ENCODE assay signal across 33 cellular contexts in the genomic region with DNA sequence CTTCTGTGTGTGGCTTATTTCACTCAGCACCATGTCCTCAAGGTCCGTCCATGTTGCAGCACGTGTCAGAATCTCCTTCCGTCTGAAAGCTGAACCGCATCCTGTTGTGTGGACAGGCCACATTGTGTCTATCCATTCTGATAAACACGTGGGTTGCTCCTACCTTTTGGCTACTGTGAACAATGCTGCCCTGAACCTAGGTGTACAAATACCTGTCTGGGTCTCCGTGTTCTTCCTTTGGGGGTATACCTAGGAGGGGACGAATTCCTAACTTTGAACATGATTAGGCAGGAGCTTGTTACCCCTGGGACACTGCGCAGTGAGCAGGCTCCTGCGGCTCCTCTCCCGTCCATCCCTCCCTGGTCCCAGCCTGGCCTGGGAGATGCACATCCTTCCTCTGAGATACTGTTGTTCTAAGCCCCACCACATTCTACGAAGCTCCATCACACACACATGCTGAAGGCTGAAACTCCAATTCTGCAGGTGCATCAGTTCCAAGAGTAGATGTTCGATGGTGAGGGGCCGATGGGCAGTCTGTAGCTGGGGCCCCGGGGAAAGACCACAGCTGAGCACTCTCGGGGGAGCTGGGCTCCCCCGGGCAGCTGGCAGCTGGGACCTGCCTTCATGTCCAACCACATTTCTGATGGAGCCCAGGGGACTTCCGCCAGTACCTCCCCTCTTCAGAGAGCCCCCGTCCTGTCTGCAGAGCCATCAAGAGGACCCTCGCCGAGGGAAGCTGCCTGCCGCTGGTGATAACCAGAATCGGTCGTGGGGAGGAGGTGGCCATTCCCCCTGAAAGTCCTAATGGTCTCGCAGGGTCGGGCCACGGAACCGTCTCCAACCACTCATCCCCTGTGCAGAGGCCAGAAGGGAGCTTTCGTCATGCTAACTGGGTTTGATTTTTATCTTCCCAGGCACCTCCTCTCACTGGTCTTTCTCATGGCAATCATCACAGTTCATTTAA.
DNase-seq lines count a peak whose midpoint lies in the region; ATAC-seq, FAIRE-seq and TF ChIP-seq lines count a peak whose summit lies in the region.
"Had no signal": no experiment of that assay in that cellular context is flagged by ENCODE, and none has a peak within 500 bp of the region (broad histone marks: within the 10 kb centered on the region; RNA-seq: fewer than 3 reads in every experiment).

No MANE protein-coding gene starts in this region.

- H4K20me1 ChIP-seq in HepG2 (ENCODE audit: insufficient read depth, low read length), result no peaks in the 10 kb centered on the region
- no peaks in the 10 kb centered on the region for H4K20me1 ChIP-seq in neural progenitor cell (ENCODE audit: low read depth)

- H3K36me3 ChIP-seq in HepG2 (replicated peaks in 1 of 2; ENCODE audit: control insufficient read depth in 1 of 2, insufficient read depth in 2 of 2, low read length in 2 of 2) (no peaks in the 10 kb centered on the region), right lobe of liver (no peaks in the 10 kb centered on the region), neural progenitor cell (no peaks in the 10 kb centered on the region), left ventricle myocardium inferior (no peaks in the 10 kb centered on the region)
- H3K36me3 ChIP-seq: breast epithelium had no signal

- 36% methylated on average over 6 of the region's 28 CpGs for WGBS in HepG2 (ENCODE audit: low lambda C conversion rate)
- 81% methylated on average over 12 of the region's 28 CpGs for WGBS in right lobe of liver (ENCODE audit: insufficient coverage, low coverage, low lambda C conversion rate, missing lambda C conversion rate)

- H3K9ac ChIP-seq in HepG2 (ENCODE audit: insufficient read depth, low read depth, low read length) (no peak overlapping the region), neural progenitor cell (no peak overlapping the region)

- CTCF ChIA-PET in HepG2 (lab: Yijun Ruan, JAX; ENCODE audit: low intra/inter-chr PET ratio, low total read pairs), result no interaction called here

- peaks cover 77% of the 10 kb centered on the region for H3K4me1 Mint-ChIP-seq in neural progenitor cell
- no peaks in the 10 kb centered on the region for H3K4me1 Mint-ChIP-seq in T-helper 2 cell treated with Interferon-gamma antibody and Interleukin-4, amounts not matched to agents 5 μg/mL and 100 μg/mL, for 36 hours (ENCODE audit: low read depth)
- H3K4me1 Mint-ChIP-seq: memory B cell had no signal

- H3K4me3 ChIP-seq in HepG2 (replicated peaks in 1 of 3; ENCODE audit: insufficient read depth in 1 of 3, low read depth in 2 of 3, low read length in 3 of 3) (no peak overlapping the region), right lobe of liver (no peak overlapping the region), neural progenitor cell (no peak overlapping the region), left ventricle myocardium inferior (no peak overlapping the region)
- H3K4me3 ChIP-seq: A549, breast epithelium, skin epidermis had no signal

- peaks cover under 1% of the 10 kb centered on the region for H3K9me3 Mint-ChIP-seq in neural progenitor cell
- no peaks in the 10 kb centered on the region for H3K9me3 Mint-ChIP-seq in T-helper 2 cell treated with Interferon-gamma antibody and Interleukin-4, amounts not matched to agents 5 μg/mL and 100 μg/mL, for 36 hours
- H3K9me3 Mint-ChIP-seq: activated CD8-positive, alpha-beta T cell treated with anti-CD3 and anti-CD28 coated beads for 36 hours; CD4-positive, alpha-beta memory T cell; immature natural killer cell; memory B cell; stimulated activated naive B cell treated with anti-CD40 and anti-IgM and Interleukin-4, amounts not matched to agents 10 μg/mL and 1 μg/mL and 100 μg/mL, for 72 hours had no signal

- H2AFZ ChIP-seq in HepG2 (ENCODE audit: low read length), result no peak overlapping the region
- no peak overlapping the region for H2AFZ ChIP-seq in neural progenitor cell (replicated peaks)

- H3K79me2 ChIP-seq in HepG2 (ENCODE audit: insufficient read depth, low read length) (no peaks in the 10 kb centered on the region), neural progenitor cell (ENCODE audit: low read depth) (no peaks in the 10 kb centered on the region)

- no peak overlapping the region for H3K4me2 ChIP-seq in HepG2 (ENCODE audit: low read depth, low read length)
- no peak overlapping the region for H3K4me2 ChIP-seq in neural progenitor cell
- H3K4me2 ChIP-seq: A549 had no signal

- DNase-seq in HepG2 (ENCODE audit: low spot score) (no peak), right lobe of liver (no peak), ecto neural progenitor cell (ENCODE audit: low spot score) (peak; percentile 45), neural progenitor cell (ENCODE audit: low spot score) (no peak), NK-92 (lab: John Stamatoyannopoulos, UW; ENCODE audit: unreplicated experiment) (no peak), left ventricle myocardium inferior (no peak)
- DNase-seq in T-helper 2 cell treated with Interferon-gamma antibody and Interleukin-4, amounts not matched to agents 5 μg/mL and 100 μg/mL, for 36 hours (ENCODE audit: low spot score), result no peak
- DNase-seq: activated CD4-positive, alpha-beta T cell treated with anti-CD3 and anti-CD28 coated beads for 36 hours; activated CD8-positive, alpha-beta T cell treated with anti-CD3 and anti-CD28 coated beads for 36 hours; CD4-positive, alpha-beta memory T cell; effector CD8-positive, alpha-beta T cell; GOT3; immature natural killer cell; KBM-7; NCI-H1105; NCI-H187; NCI-H2171; NCI-H510A treated with DMSO at 0.1 percent for 48 hours; NK-92 treated with Interleukin-12 subunit alpha and Interleukin-12 subunit beta, amount 100 ng/mL, for 24 hours; nucleus accumbens; PC-3; stimulated activated naive B cell treated with anti-CD40 and anti-IgM and Interleukin-4, amounts not matched to agents 10 μg/mL and 1 μg/mL and 100 μg/mL, for 72 hours; substantia nigra; trophoblast cell had no signal

- no TSS peak for BruUV-seq in HepG2 (replicated peaks; lab: Mats Ljungman, UMichigan)

- H3K4me1 ChIP-seq in HepG2 (ENCODE audit: insufficient read depth, low read length) (no peaks in the 10 kb centered on the region), right lobe of liver (peaks cover 0 to 5% (median 1%) of the 10 kb centered on the region in 4 donors), neural progenitor cell (peaks cover 11% of the 10 kb centered on the region), left ventricle myocardium inferior (peaks cover 20% of the 10 kb centered on the region)
- H3K4me1 ChIP-seq: A549 had no signal

- no peak for FAIRE-seq in HepG2 (lab: Jason Lieb, UNC)
- FAIRE-seq: A549, colon, GM19239 had no signal

- in situ Hi-C loops in HepG2 (cut with HindIII; ENCODE audit: extremely low pct_ligation_motif_present, low pct_unique_long_range_greater_than_20kb), result no loop called here

- H3K9me3 ChIP-seq in HepG2 (ENCODE audit: low read length) (no peaks in the 10 kb centered on the region), right lobe of liver (no peaks in the 10 kb centered on the region), neural progenitor cell (ENCODE audit: low read depth) (no peaks in the 10 kb centered on the region), left ventricle myocardium inferior (replicated peaks) (no peaks in the 10 kb centered on the region)
- H3K9me3 ChIP-seq: breast epithelium had no signal

- H3K27me3 Mint-ChIP-seq in neural progenitor cell (ENCODE audit: insufficient read depth, low read depth), result peaks cover 2% of the 10 kb centered on the region
- H3K27me3 Mint-ChIP-seq in T-helper 2 cell treated with Interferon-gamma antibody and Interleukin-4, amounts not matched to agents 5 μg/mL and 100 μg/mL, for 36 hours (ENCODE audit: low read depth), result no peaks in the 10 kb centered on the region
- H3K27me3 Mint-ChIP-seq: activated CD8-positive, alpha-beta T cell treated with anti-CD3 and anti-CD28 coated beads for 36 hours; activated naive CD8-positive, alpha-beta T cell had no signal

- ATAC-seq in HepG2 (no peak), right lobe of liver (no peak), GM19035 (IDR thresholded peaks at IDR 0.05; ENCODE audit: unreplicated experiment) (no peak)
- ATAC-seq: A549; activated CD4-positive, alpha-beta T cell treated with anti-CD3 and anti-CD28 coated beads for 36 hours; activated CD8-positive, alpha-beta T cell treated with anti-CD3 and anti-CD28 coated beads for 36 hours; PC-3; Right ventricle myocardium inferior; stimulated activated naive B cell treated with anti-CD40 and anti-IgM and Interleukin-4, amounts not matched to agents 10 μg/mL and 1 μg/mL and 100 μg/mL, for 72 hours had no signal

- intact Hi-C loops in HepG2 (cut with micrococcal nuclease; ENCODE audit: unreplicated experiment), result no loop called here
- intact Hi-C loops in right lobe of liver (cut with DNase I), result no loop called here
- intact Hi-C loops in left ventricle myocardium inferior (cut with micrococcal nuclease), result no loop called here

- H3K36me3 Mint-ChIP-seq in neural progenitor cell, result no peaks in the 10 kb centered on the region
- no peaks in the 10 kb centered on the region for H3K36me3 Mint-ChIP-seq in T-helper 2 cell treated with Interferon-gamma antibody and Interleukin-4, amounts not matched to agents 5 μg/mL and 100 μg/mL, for 36 hours (ENCODE audit: low read depth)
- H3K36me3 Mint-ChIP-seq: activated naive CD8-positive, alpha-beta T cell; CD4-positive, alpha-beta memory T cell; immature natural killer cell; memory B cell; stimulated activated naive B cell treated with anti-CD40 and anti-IgM and Interleukin-4, amounts not matched to agents 10 μg/mL and 1 μg/mL and 100 μg/mL, for 72 hours had no signal

- H3K27me3 ChIP-seq in HepG2 (ENCODE audit: control insufficient read depth in 1 of 2, insufficient read depth in 2 of 2, low read length in 2 of 2), result peaks cover 0 to 35% of the 10 kb centered on the region in 2 experiments; a peak in 3 of 5 replicates
- H3K27me3 ChIP-seq in right lobe of liver, result no peaks in the 10 kb centered on the region
- no peaks in the 10 kb centered on the region for H3K27me3 ChIP-seq in neural progenitor cell
- H3K27me3 ChIP-seq in left ventricle myocardium inferior (ENCODE audit: low read depth), result no peaks in the 10 kb centered on the region
- H3K27me3 ChIP-seq: breast epithelium had no signal

- TF ChIP-seq EP300 in HepG2 (IDR thresholded peaks at IDR 0.05; ENCODE audit: low read depth in 2 of 2, low read length in 2 of 2), result no peak
- no peak for TF ChIP-seq EP300 in HepG2 (CRISPR knock-in tag; IDR thresholded peaks at IDR 0.05; ENCODE audit: borderline replicate concordance)

- H3K27ac Mint-ChIP-seq in neural progenitor cell, result peak overlapping the region; percentile 88
- no peak overlapping the region for H3K27ac Mint-ChIP-seq in T-helper 2 cell treated with Interferon-gamma antibody and Interleukin-4, amounts not matched to agents 5 μg/mL and 100 μg/mL, for 36 hours
- H3K27ac Mint-ChIP-seq: activated CD4-positive, alpha-beta T cell treated with anti-CD3 and anti-CD28 coated beads for 36 hours; activated CD8-positive, alpha-beta T cell treated with anti-CD3 and anti-CD28 coated beads for 36 hours; activated naive CD8-positive, alpha-beta T cell; CD4-positive, alpha-beta memory T cell; immature natural killer cell; memory B cell; stimulated activated naive B cell treated with anti-CD40 and anti-IgM and Interleukin-4, amounts not matched to agents 10 μg/mL and 1 μg/mL and 100 μg/mL, for 72 hours had no signal

- peak overlapping the region; percentile 28 for H3K4me3 Mint-ChIP-seq in neural progenitor cell
- no peak overlapping the region for H3K4me3 Mint-ChIP-seq in T-helper 2 cell treated with Interferon-gamma antibody and Interleukin-4, amounts not matched to agents 5 μg/mL and 100 μg/mL, for 36 hours
- H3K4me3 Mint-ChIP-seq: activated CD4-positive, alpha-beta T cell treated with anti-CD3 and anti-CD28 coated beads for 36 hours; activated CD8-positive, alpha-beta T cell treated with anti-CD3 and anti-CD28 coated beads for 36 hours; activated naive CD8-positive, alpha-beta T cell; CD4-positive, alpha-beta memory T cell; immature natural killer cell; memory B cell; stimulated activated naive B cell treated with anti-CD40 and anti-IgM and Interleukin-4, amounts not matched to agents 10 μg/mL and 1 μg/mL and 100 μg/mL, for 72 hours had no signal

- POLR2A ChIA-PET in HepG2 (lab: Yijun Ruan, JAX), result no interaction called here

- TF ChIP-seq CTCF in HepG2 (CRISPR knock-in tag; IDR thresholded peaks at IDR 0.05), result no peak
- TF ChIP-seq CTCF in right lobe of liver (IDR thresholded peaks at IDR 0.05), result no peak
- no peak for TF ChIP-seq CTCF in neural progenitor cell (IDR thresholded peaks at IDR 0.05)
- no peak for TF ChIP-seq CTCF in left ventricle myocardium inferior (IDR thresholded peaks at IDR 0.05; ENCODE audit: borderline replicate concordance)

- TF ChIP-seq POLR2A in HepG2 (IDR thresholded peaks at IDR 0.05; ENCODE audit: insufficient read depth in 1 of 2, low read depth in 2 of 2, low read length in 2 of 2) (no peak), right lobe of liver (IDR thresholded peaks at IDR 0.05) (no peak)

- no peak for TF ChIP-seq RAD21 in HepG2 (CRISPR knock-in tag; IDR thresholded peaks at IDR 0.05)

- no peak overlapping the region for H3K27ac ChIP-seq in HepG2 (ENCODE audit: extremely low read length, insufficient read depth, low read length)
- no peak overlapping the region for H3K27ac ChIP-seq in right lobe of liver
- no peak overlapping the region for H3K27ac ChIP-seq in neural progenitor cell
- H3K27ac ChIP-seq in left ventricle myocardium inferior (replicated peaks), result no peak overlapping the region
- H3K27ac ChIP-seq: A549, breast epithelium had no signal

- H3F3A ChIP-seq in neural progenitor cell (ENCODE audit: low read depth), result no peaks in the 10 kb centered on the region
